ENCODE assay signal across 1 cellular context in genomic region chrX:675896-676295, GRCh38.
TF ChIP-seq lines count a peak whose summit lies in the region.

No MANE protein-coding gene starts in this region.

TF ChIP-seq in H1, 55 proteins besides CTCF, POLR2A, EP300 and RAD21 (continued from another document):
- TF ChIP-seq, protein P1, sequence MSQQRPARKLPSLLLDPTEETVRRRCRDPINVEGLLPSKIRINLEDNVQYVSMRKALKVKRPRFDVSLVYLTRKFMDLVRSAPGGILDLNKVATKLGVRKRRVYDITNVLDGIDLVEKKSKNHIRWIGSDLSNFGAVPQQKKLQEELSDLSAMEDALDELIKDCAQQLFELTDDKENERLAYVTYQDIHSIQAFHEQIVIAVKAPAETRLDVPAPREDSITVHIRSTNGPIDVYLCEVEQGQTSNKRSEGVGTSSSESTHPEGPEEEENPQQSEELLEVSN (IDR thresholded peaks at IDR 0.05): 0 out of 2 replicates have a peak, but pooled peaks have one; percentile 5
- TF ChIP-seq CREB1 (IDR thresholded peaks at IDR 0.05): peak; percentile 41; the same call in 1 of the 2 replicates
